ENCODE assay signal across 20 cellular contexts in genomic region chr14:34426313-34427295, GRCh38. TPM values are rescaled to one million over a fixed set of nuclear protein-coding genes. Genes with fewer than 3 reads are reported as not detected.
A peak's percentile ranks its signal among the peaks of the same experiment; 100 is the strongest.
DNase-seq lines count a peak whose midpoint lies in the region; ATAC-seq and TF ChIP-seq lines count a peak whose summit lies in the region.
"Had no signal": no experiment of that assay in that cellular context is flagged by ENCODE, and none has a peak within 500 bp of the region (broad histone marks: within the 10 kb centered on the region; RNA-seq: fewer than 3 reads in every experiment).

No MANE protein-coding gene starts in this region.

- H3K27ac ChIP-seq in PC-9, result 0 out of 2 replicates have a peak overlapping the region, but pooled peaks have one; percentile 93
- H3K27ac ChIP-seq in epithelial cell of prostate, result peak overlapping the region; percentile 77
- peak overlapping the region; percentile 19 to 48 (median 19) for H3K27ac ChIP-seq in right lobe of liver
- peak overlapping the region in 2 of 5 donors; percentile 26 to 27 for H3K27ac ChIP-seq in stomach

- TF ChIP-seq POLR2A in right lobe of liver (IDR thresholded peaks at IDR 0.05), result no peak
- no peak for TF ChIP-seq POLR2A in stomach (IDR thresholded peaks at IDR 0.05)

- 37% methylated on average over 9 of the region's 11 CpGs for WGBS in right lobe of liver (ENCODE audit: insufficient coverage, low coverage, low lambda C conversion rate, missing lambda C conversion rate)
- 52 to 79% (median 59%) methylated on average over 11 of the region's 11 CpGs for WGBS in stomach, 5 donors

- peak; percentile 84 to 92 (median 87) for ATAC-seq in right lobe of liver
- no peak for ATAC-seq in GM21367 (IDR thresholded peaks at IDR 0.05; ENCODE audit: unreplicated experiment)
- ATAC-seq: Right ventricle myocardium inferior had no signal

- H3K4me1 ChIP-seq in PC-9 (replicated peaks; ENCODE audit: insufficient read depth) (peaks cover 22% of the 10 kb centered on the region), right lobe of liver (peaks cover 0 to 8% (median 0%) of the 10 kb centered on the region in 4 donors), stomach (peaks cover 0 to 23% (median 7%) of the 10 kb centered on the region in 4 donors)

- peaks cover 14% of the 10 kb centered on the region; the same call in 1 of the 2 replicates for H3F3A ChIP-seq in PC-9 (ENCODE audit: insufficient read depth, low read depth)

- H3K4me1 Mint-ChIP-seq in activated naive CD4-positive, alpha-beta T cell treated with anti-CD3 and anti-CD28 coated beads for 36 hours (ENCODE audit: low read depth), result no peaks in the 10 kb centered on the region

- peaks cover under 1% of the 10 kb centered on the region for H3K9me3 Mint-ChIP-seq in activated naive CD4-positive, alpha-beta T cell treated with anti-CD3 and anti-CD28 coated beads for 36 hours

- DNase-seq in PC-9 (no peak), epithelial cell of prostate (ENCODE audit: low read depth, low spot score) (no peak), right lobe of liver (peak; percentile 48 to 75 (median 60)), stomach (peak; percentile 85), NAMALWA (ENCODE audit: low spot score) (no peak)
- no peak for DNase-seq in activated CD4-positive, CD25-positive, alpha-beta regulatory T cell (lab: John Stamatoyannopoulos, UW)
- DNase-seq in activated naive CD4-positive, alpha-beta T cell treated with anti-CD3 and anti-CD28 coated beads for 36 hours, result no peak
- DNase-seq: BE2C, COR-L47, DMS 273 treated with DMSO at 0.1 percent for 48 hours, DMS79 treated with DMSO at 0.1 percent for 48 hours, Kasumi-1, NCI-H1436, NCI-H187 treated with DMSO at 0.1 percent for 48 hours, NCI-H2107, NCI-H446 treated with DMSO at 0.1 percent for 48 hours, NCI-H526 treated with DMSO at 0.1 percent for 48 hours, OCI-M1 had no signal

- no peaks in the 10 kb centered on the region for H3K27me3 ChIP-seq in PC-9 (ENCODE audit: insufficient read depth, low read depth)
- H3K27me3 ChIP-seq in right lobe of liver, result no peaks in the 10 kb centered on the region
- H3K27me3 ChIP-seq in stomach, result no peaks in the 10 kb centered on the region
- H3K27me3 ChIP-seq: BE2C had no signal

- H3K36me3 Mint-ChIP-seq in activated naive CD4-positive, alpha-beta T cell treated with anti-CD3 and anti-CD28 coated beads for 36 hours (ENCODE audit: low read depth), result no peaks in the 10 kb centered on the region

- no TSS peak for BruUV-seq in PC-9 (replicated peaks; lab: Mats Ljungman, UMichigan)

- no peak overlapping the region for H3K4me3 Mint-ChIP-seq in activated naive CD4-positive, alpha-beta T cell treated with anti-CD3 and anti-CD28 coated beads for 36 hours

- H3K27ac Mint-ChIP-seq in activated naive CD4-positive, alpha-beta T cell treated with anti-CD3 and anti-CD28 coated beads for 36 hours, result no peak overlapping the region

- no peaks in the 10 kb centered on the region for H4K20me1 ChIP-seq in PC-9 (ENCODE audit: insufficient read depth)

- TF ChIP-seq CTCF in PC-9 (conservative IDR thresholded peaks at IDR 0.05) (no peak), right lobe of liver (IDR thresholded peaks at IDR 0.05) (no peak), stomach (IDR thresholded peaks at IDR 0.05) (no peak)

- H3K79me2 ChIP-seq in PC-9 (ENCODE audit: low read depth), result no peaks in the 10 kb centered on the region

- H3K27me3 Mint-ChIP-seq in activated naive CD4-positive, alpha-beta T cell treated with anti-CD3 and anti-CD28 coated beads for 36 hours (ENCODE audit: low read depth), result no peaks in the 10 kb centered on the region

- CTCF ChIA-PET in PC-9 (lab: Charles Lee), result interaction anchor here (1.4 kb wide), 1 partner anchor 94 kb away, joined by 3 read pairs; no protein-coding TSS in a partner anchor
- CTCF ChIA-PET in activated naive CD4-positive, alpha-beta T cell treated with anti-CD3 and anti-CD28 coated beads for 36 hours (lab: Charles Lee), result no interaction called here

- POLR2A ChIA-PET in PC-9 (lab: Charles Lee; ENCODE audit: unreplicated experiment), result interaction anchor here (0.6 kb wide), 1 partner anchor 357 kb away, joined by 9 read pairs; no protein-coding TSS in a partner anchor

- H3K36me3 ChIP-seq in PC-9 (ENCODE audit: low read depth) (no peaks in the 10 kb centered on the region), right lobe of liver (no peaks in the 10 kb centered on the region), stomach (no peaks in the 10 kb centered on the region)
- H3K36me3 ChIP-seq: BE2C had no signal

- H3K4me3 ChIP-seq in PC-9, result no peak overlapping the region
- no peak overlapping the region for H3K4me3 ChIP-seq in right lobe of liver
- no peak overlapping the region for H3K4me3 ChIP-seq in stomach

- H2AFZ ChIP-seq in PC-9, result no peak overlapping the region

- H3K4me2 ChIP-seq in PC-9, result no peak overlapping the region

- intact Hi-C loops in PC-9 (cut with micrococcal nuclease; ENCODE audit: unreplicated experiment), result loop anchor here (5.0 kb wide), 1 partner anchor 71 kb away; no protein-coding TSS in a partner anchor
- intact Hi-C loops in right lobe of liver (cut with DNase I), result no loop called here
- intact Hi-C loops in stomach (cut with DNase I; ENCODE audit: low total_unique reads), result no loop called here
- intact Hi-C loops in activated naive CD4-positive, alpha-beta T cell treated with anti-CD3 and anti-CD28 coated beads for 36 hours (cut with micrococcal nuclease), result no loop called here

- TF ChIP-seq EP300 in stomach (IDR thresholded peaks at IDR 0.05), result no peak

- H3K9me3 ChIP-seq in PC-9 (ENCODE audit: insufficient read depth, low read depth) (no peaks in the 10 kb centered on the region), right lobe of liver (no peaks in the 10 kb centered on the region), stomach (peaks cover 0 to 3% (median 0%) of the 10 kb centered on the region in 4 donors)
- H3K9me3 ChIP-seq: BE2C had no signal

- no peaks in the 10 kb centered on the region for H3K9me2 ChIP-seq in PC-9 (ENCODE audit: insufficient read depth)

RNA-seq across cellular contexts. Expression of gene SPTSSA, which starts 35.4 kb away (rescaled TPM):
- 13.6 and 21.6 TPM in 2 replicates for total RNA-seq in PC-9 (2021)
- total RNA-seq in right lobe of liver, result 10 to 100 TPM; 10.6 to 32.0 (median 18.4) TPM
- total RNA-seq in stomach, result 10 to 100 TPM in 3 of 5 donors, 1 to 10 TPM in 1, under 1 TPM in 1; 0.29 to 34.1 (median 15.8) TPM
- 10 to 100 TPM; 25.4 to 36.0 (median 35.6) TPM for polyA plus RNA-seq in stomach
- 1 to 10 TPM; 5.8 to 6.2 TPM for total RNA-seq in activated naive CD4-positive, alpha-beta T cell treated with anti-CD3 and anti-CD28 coated beads for 36 hours

Comparison
In these comparisons a context has a peak if more than half of its experiments do, and no peak if none do; other contexts are left out.
1. DNase-seq: peak in right lobe of liver (3 of 3) and stomach (single experiment); none in PC-9 (0 of 2), epithelial cell of prostate (single experiment), NAMALWA (single experiment), activated CD4-positive, CD25-positive, alpha-beta regulatory T cell (0 of 4) and activated naive CD4-positive, alpha-beta T cell treated with anti-CD3 and anti-CD28 coated beads for 36 hours (single experiment).